ENCODE assay signal across 19 cellular contexts in genomic region chr4:36037127-36037526, GRCh38.
"Had no signal": no experiment of that assay in that cellular context is flagged by ENCODE, and none has a peak within 500 bp of the region (broad histone marks: within the 10 kb centered on the region; RNA-seq: fewer than 3 reads in every experiment).

No MANE protein-coding gene starts in this region.

- H3K79me2 ChIP-seq: hepatocyte had no signal

- H3K36me3 ChIP-seq: esophagus muscularis mucosa, gastrocnemius medialis, heart left ventricle, left ventricle myocardium inferior, lower lobe of right lung had no signal

- H3K4me3 ChIP-seq: coronary artery, dorsolateral prefrontal cortex, esophagus muscularis mucosa, gastrocnemius medialis, heart left ventricle, hepatocyte, left ventricle myocardium inferior, lower lobe of right lung had no signal

- H3K9me3 ChIP-seq: gastrocnemius medialis, lower lobe of right lung had no signal

- H3K27ac ChIP-seq: coronary artery, esophagus muscularis mucosa, gastrocnemius medialis, heart left ventricle, hepatocyte, left ventricle myocardium inferior, lower lobe of right lung had no signal

- H3K4me2 ChIP-seq: hepatocyte had no signal

- DNase-seq: dermis blood vessel endothelial cell; dorsolateral prefrontal cortex; effector CD4-positive, alpha-beta T cell; effector memory CD4-positive, alpha-beta T cell; foreskin fibroblast; foreskin melanocyte; gastrocnemius medialis; heart left ventricle; hypothalamus; immature natural killer cell; islet precursor cell; kidney; kidney glomerular epithelial cell; left ventricle myocardium inferior; lower lobe of right lung; mesenchymal stem cell had no signal

- H3K27me3 ChIP-seq: dorsolateral prefrontal cortex, esophagus muscularis mucosa, gastrocnemius medialis, heart left ventricle, hepatocyte had no signal

- H2AFZ ChIP-seq: hepatocyte had no signal

- ATAC-seq: gastrocnemius medialis, heart left ventricle, lower lobe of right lung had no signal

- H3K4me1 ChIP-seq: esophagus muscularis mucosa, gastrocnemius medialis, heart left ventricle, left ventricle myocardium inferior, lower lobe of right lung had no signal
